2 cellular contexts compared by ENCODE assay signal in the genomic region with DNA sequence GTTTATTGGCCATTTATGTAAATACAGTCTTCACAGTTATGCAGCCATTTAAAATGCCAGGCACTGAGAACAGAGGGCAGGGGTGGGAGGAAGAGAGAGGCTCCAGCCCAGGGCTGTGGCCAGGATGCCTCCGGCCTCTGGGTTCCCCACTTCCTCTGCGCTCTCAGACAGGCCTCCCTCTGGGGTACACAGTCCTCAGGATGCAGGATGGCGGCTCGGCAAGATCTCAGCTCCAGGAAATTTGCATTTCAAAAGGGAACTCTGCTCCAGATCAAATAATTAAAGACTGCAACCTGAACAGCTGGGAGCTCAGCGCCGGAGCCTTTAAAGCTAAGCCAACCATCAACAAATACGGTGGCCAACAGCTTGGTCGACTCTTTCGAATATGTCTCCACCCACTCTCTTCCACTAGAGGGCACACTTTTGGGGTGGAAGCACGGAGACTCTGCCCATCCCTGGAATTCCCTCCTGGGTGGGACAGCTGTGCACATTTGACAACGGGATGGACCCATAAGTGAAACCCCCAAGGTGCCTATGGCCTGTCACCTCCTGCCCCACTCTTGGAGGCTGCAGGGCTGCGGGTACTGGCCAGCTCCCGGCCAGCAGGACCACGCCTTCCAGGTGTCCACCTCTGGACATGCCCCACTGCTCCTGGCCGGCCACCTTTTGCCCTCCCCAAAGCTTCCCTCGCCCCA.
TF ChIP-seq lines count a peak whose summit lies in the region.

No MANE protein-coding gene starts in this region.

TF ChIP-seq in K562, 482 proteins besides CTCF, POLR2A, EP300 and RAD21:
- TF ChIP-seq, protein P1, sequence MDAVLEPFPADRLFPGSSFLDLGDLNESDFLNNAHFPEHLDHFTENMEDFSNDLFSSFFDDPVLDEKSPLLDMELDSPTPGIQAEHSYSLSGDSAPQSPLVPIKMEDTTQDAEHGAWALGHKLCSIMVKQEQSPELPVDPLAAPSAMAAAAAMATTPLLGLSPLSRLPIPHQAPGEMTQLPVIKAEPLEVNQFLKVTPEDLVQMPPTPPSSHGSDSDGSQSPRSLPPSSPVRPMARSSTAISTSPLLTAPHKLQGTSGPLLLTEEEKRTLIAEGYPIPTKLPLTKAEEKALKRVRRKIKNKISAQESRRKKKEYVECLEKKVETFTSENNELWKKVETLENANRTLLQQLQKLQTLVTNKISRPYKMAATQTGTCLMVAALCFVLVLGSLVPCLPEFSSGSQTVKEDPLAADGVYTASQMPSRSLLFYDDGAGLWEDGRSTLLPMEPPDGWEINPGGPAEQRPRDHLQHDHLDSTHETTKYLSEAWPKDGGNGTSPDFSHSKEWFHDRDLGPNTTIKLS (IDR thresholded peaks at IDR 0.05; ENCODE audit: borderline replicate concordance, low read depth): no peak
- TF ChIP-seq CSDE1 (IDR thresholded peaks at IDR 0.05) (no peak), E2F4 (CRISPR knock-in tag; IDR thresholded peaks at IDR 0.05; ENCODE audit: low read depth) (no peak), POLR3G (IDR thresholded peaks at IDR 0.05; ENCODE audit: extremely low read depth, insufficient read length, insufficient replicate concordance) (no peak), MCM2 (IDR thresholded peaks at IDR 0.05; ENCODE audit: low read depth) (no peak), MEF2D (tag; conservative IDR thresholded peaks at IDR 0.05; ENCODE audit: low read depth) (no peak), FOXP4 (CRISPR knock-in tag; IDR thresholded peaks at IDR 0.05; ENCODE audit: borderline replicate concordance) (no peak), HINFP (tag; conservative IDR thresholded peaks at IDR 0.05; ENCODE audit: low read depth) (no peak)

TF ChIP-seq in neural cell, 6 proteins besides CTCF, POLR2A, EP300 and RAD21 (continued from another document):
- TF ChIP-seq, protein P2, sequence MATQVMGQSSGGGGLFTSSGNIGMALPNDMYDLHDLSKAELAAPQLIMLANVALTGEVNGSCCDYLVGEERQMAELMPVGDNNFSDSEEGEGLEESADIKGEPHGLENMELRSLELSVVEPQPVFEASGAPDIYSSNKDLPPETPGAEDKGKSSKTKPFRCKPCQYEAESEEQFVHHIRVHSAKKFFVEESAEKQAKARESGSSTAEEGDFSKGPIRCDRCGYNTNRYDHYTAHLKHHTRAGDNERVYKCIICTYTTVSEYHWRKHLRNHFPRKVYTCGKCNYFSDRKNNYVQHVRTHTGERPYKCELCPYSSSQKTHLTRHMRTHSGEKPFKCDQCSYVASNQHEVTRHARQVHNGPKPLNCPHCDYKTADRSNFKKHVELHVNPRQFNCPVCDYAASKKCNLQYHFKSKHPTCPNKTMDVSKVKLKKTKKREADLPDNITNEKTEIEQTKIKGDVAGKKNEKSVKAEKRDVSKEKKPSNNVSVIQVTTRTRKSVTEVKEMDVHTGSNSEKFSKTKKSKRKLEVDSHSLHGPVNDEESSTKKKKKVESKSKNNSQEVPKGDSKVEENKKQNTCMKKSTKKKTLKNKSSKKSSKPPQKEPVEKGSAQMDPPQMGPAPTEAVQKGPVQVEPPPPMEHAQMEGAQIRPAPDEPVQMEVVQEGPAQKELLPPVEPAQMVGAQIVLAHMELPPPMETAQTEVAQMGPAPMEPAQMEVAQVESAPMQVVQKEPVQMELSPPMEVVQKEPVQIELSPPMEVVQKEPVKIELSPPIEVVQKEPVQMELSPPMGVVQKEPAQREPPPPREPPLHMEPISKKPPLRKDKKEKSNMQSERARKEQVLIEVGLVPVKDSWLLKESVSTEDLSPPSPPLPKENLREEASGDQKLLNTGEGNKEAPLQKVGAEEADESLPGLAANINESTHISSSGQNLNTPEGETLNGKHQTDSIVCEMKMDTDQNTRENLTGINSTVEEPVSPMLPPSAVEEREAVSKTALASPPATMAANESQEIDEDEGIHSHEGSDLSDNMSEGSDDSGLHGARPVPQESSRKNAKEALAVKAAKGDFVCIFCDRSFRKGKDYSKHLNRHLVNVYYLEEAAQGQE (IDR thresholded peaks at IDR 0.05; ENCODE audit: borderline replicate concordance): no peak
